Comparison of ENCODE assay signal across 13 cellular contexts in genomic region chr5:78050888-78051287, GRCh38.
DNase-seq lines count a peak whose midpoint lies in the region; ATAC-seq, FAIRE-seq and TF ChIP-seq lines count a peak whose summit lies in the region.
"Had no signal": no experiment of that assay in that cellular context is flagged by ENCODE, and none has a peak within 500 bp of the region (broad histone marks: within the 10 kb centered on the region; RNA-seq: fewer than 3 reads in every experiment).

No MANE protein-coding gene starts in this region.

- intact Hi-C loops in endothelial cell of umbilical vein (cut with micrococcal nuclease) (no loop called here), posterior vena cava (cut with DNase I) (no loop called here)

- CTCF ChIA-PET in endothelial cell of umbilical vein (lab: Charles Lee): interaction anchor here (0.7 to 1.5 kb wide), 5 partner anchors 8 to 974 kb away, joined by 3 to 7 read pairs (median 3); no protein-coding TSS in a partner anchor

- FAIRE-seq in endothelial cell of umbilical vein (lab: Jason Lieb, UNC): peak; percentile 83

- H3K79me2 ChIP-seq in endothelial cell of umbilical vein (ENCODE audit: control insufficient read depth, insufficient read depth, low read length): no peaks in the 10 kb centered on the region

- POLR2A ChIA-PET in endothelial cell of umbilical vein (lab: Charles Lee): no interaction called here

- no peaks in the 10 kb centered on the region for H4K20me1 ChIP-seq in endothelial cell of umbilical vein (replicated peaks; ENCODE audit: control insufficient read depth, extremely low read depth, insufficient read depth, low read length)

- H3K9me3 ChIP-seq in endothelial cell of umbilical vein (replicated peaks; ENCODE audit: control insufficient read depth, insufficient read depth, low read length): no peaks in the 10 kb centered on the region
- H3K9me3 ChIP-seq: Caco-2, esophagus squamous epithelium, left ventricle myocardium inferior had no signal

- no peaks in the 10 kb centered on the region for H3K36me3 ChIP-seq in endothelial cell of umbilical vein (ENCODE audit: control insufficient read depth in 2 of 2, extremely low read depth in 1 of 2, insufficient read depth in 2 of 2, low read length in 2 of 2)
- H3K36me3 ChIP-seq: esophagus squamous epithelium had no signal

- no peak overlapping the region for H3K9ac ChIP-seq in endothelial cell of umbilical vein (replicated peaks; ENCODE audit: extremely low read depth, insufficient read depth, low read length)

- H3K27ac ChIP-seq in endothelial cell of umbilical vein (ENCODE audit: insufficient read depth, low read depth, low read length): no peak overlapping the region
- H3K27ac ChIP-seq: esophagus squamous epithelium, left ventricle myocardium inferior had no signal

- DNase-seq in A172 (ENCODE audit: low spot score): peak; percentile 43
- peak; percentile 70 for DNase-seq in HCEC 1CT
- peak; percentile 18 for DNase-seq in NCI-H774 (lab: John Stamatoyannopoulos, UW)
- DNase-seq in endothelial cell of umbilical vein (ENCODE audit: low read depth, low spot score): peak; percentile 70
- DNase-seq in posterior vena cava (ENCODE audit: low spot score): no peak
- DNase-seq in NAMALWA (ENCODE audit: low spot score): no peak
- DNase-seq in CD1c-positive myeloid dendritic cell (ENCODE audit: extremely low spot score): no peak
- DNase-seq: Caco-2, esophagus squamous epithelium, hypothalamus, left ventricle myocardium inferior, naive B cell had no signal

- H3K4me1 ChIP-seq in endothelial cell of umbilical vein (ENCODE audit: control insufficient read depth, extremely low read depth, insufficient read depth, low read length): peaks cover 13% of the 10 kb centered on the region
- H3K4me1 ChIP-seq: Caco-2, esophagus squamous epithelium, left ventricle myocardium inferior had no signal

- H3K4me3 ChIP-seq in endothelial cell of umbilical vein (replicated peaks in 1 of 3; ENCODE audit: insufficient read depth in 1 of 3, low read depth in 1 of 3, low read length in 3 of 3): no peak overlapping the region
- H3K4me3 ChIP-seq: esophagus squamous epithelium, left ventricle myocardium inferior had no signal

- H2AFZ ChIP-seq in endothelial cell of umbilical vein (ENCODE audit: low read depth, low read length): no peak overlapping the region

- no peaks in the 10 kb centered on the region for H3K9me1 ChIP-seq in endothelial cell of umbilical vein (replicated peaks; ENCODE audit: control insufficient read depth, extremely low read depth, insufficient read depth, low read length)

- no peaks in the 10 kb centered on the region for H3K27me3 ChIP-seq in endothelial cell of umbilical vein (ENCODE audit: control insufficient read depth in 2 of 2, insufficient read depth in 2 of 2, low read length in 2 of 2)
- H3K27me3 ChIP-seq: esophagus squamous epithelium had no signal

- dilution Hi-C loops in endothelial cell of umbilical vein (cut with MboI; ENCODE audit: extremely low pct_ligation_motif_present, low sequenced_read_pairs): no loop called here

- no peak for ATAC-seq in GM18520 (IDR thresholded peaks at IDR 0.05; ENCODE audit: unreplicated experiment)

- BruUV-seq in endothelial cell of umbilical vein (replicated peaks; lab: Mats Ljungman, UMichigan): no TSS peak

- TF ChIP-seq CTCF in endothelial cell of umbilical vein (IDR thresholded peaks at IDR 0.05; ENCODE audit: extremely low read depth in 1 of 2, insufficient read depth in 1 of 2, low read depth in 1 of 2, low read length in 2 of 2): no peak

- H3K4me2 ChIP-seq in endothelial cell of umbilical vein (ENCODE audit: insufficient read depth, low read length): peak overlapping the region; percentile 45

- TF ChIP-seq POLR2A in endothelial cell of umbilical vein (IDR thresholded peaks at IDR 0.05; ENCODE audit: low read depth, low read length): no peak

TF ChIP-seq in endothelial cell of umbilical vein, 7 proteins besides CTCF, POLR2A, EP300 and RAD21:
- TF ChIP-seq FOS (IDR thresholded peaks at IDR 0.05; ENCODE audit: borderline replicate concordance, insufficient read depth, low read length) (peak; percentile 65), MYC (IDR thresholded peaks at IDR 0.05; ENCODE audit: low read depth, low read length) (no peak), EZH2 (IDR thresholded peaks at IDR 0.05; ENCODE audit: borderline replicate concordance, low read depth, low read length, severe bottlenecking) (no peak), POLR2AphosphoS5 (IDR thresholded peaks at IDR 0.05; ENCODE audit: insufficient read depth, low read depth, low read length) (no peak), MAX (IDR thresholded peaks at IDR 0.05; ENCODE audit: insufficient read depth, insufficient read length) (no peak), GATA2 (IDR thresholded peaks at IDR 0.05; ENCODE audit: insufficient read depth, insufficient read length, low read depth, low read length) (peak; percentile 8), JUN (IDR thresholded peaks at IDR 0.05; ENCODE audit: borderline replicate concordance, insufficient read depth, insufficient read length, low read depth) (peak; percentile 23)
TF ChIP-seq in endothelial cell of umbilical vein: peak in this region for 3.

Comparison
In these comparisons a context has a peak if more than half of its experiments do, and no peak if none do; other contexts are left out.
1. DNase-seq: peak in A172 (single experiment), HCEC 1CT (single experiment), NCI-H774 (single experiment) and endothelial cell of umbilical vein (single experiment); none in posterior vena cava (single experiment), NAMALWA (single experiment) and CD1c-positive myeloid dendritic cell (single experiment).